ENCODE assay signal across 26 cellular contexts in genomic region chr10:59007307-59008025, GRCh38.
A peak's percentile ranks its signal among the peaks of the same experiment; 100 is the strongest.
DNase-seq lines count a peak whose midpoint lies in the region; ATAC-seq, FAIRE-seq and TF ChIP-seq lines count a peak whose summit lies in the region.
"Had no signal": no experiment of that assay in that cellular context is flagged by ENCODE, and none has a peak within 500 bp of the region (broad histone marks: within the 10 kb centered on the region; RNA-seq: fewer than 3 reads in every experiment).

No MANE protein-coding gene starts in this region.

- peak; percentile 77 for FAIRE-seq in islet of Langerhans (lab: Jason Lieb, UNC)

- intact Hi-C loops in stomach (cut with DNase I; ENCODE audit: low total_unique reads) = no loop called here

- H3K27me3 ChIP-seq in stomach = no peaks in the 10 kb centered on the region
- H3K27me3 ChIP-seq: breast epithelium, sigmoid colon had no signal

- no peak for TF ChIP-seq POLR2A in stomach (IDR thresholded peaks at IDR 0.05)

- H3K9me3 ChIP-seq in stomach = no peaks in the 10 kb centered on the region
- H3K9me3 ChIP-seq: breast epithelium, sigmoid colon had no signal

- peak; percentile 54 for DNase-seq in RPMI8226
- DNase-seq in superior temporal gyrus (ENCODE audit: extremely low spot score) = peak; percentile 39
- DNase-seq in stomach = no peak
- DNase-seq in NCI-H345 (lab: John Stamatoyannopoulos, UW) = no peak
- DNase-seq: activated CD4-positive, alpha-beta memory T cell treated with anti-CD3 and anti-CD28 coated beads for 36 hours; activated effector memory CD4-positive, alpha-beta T cell treated with anti-CD3 and anti-CD28 coated beads, Interleukin-2, amount 50 U/mL, for 16 hours; activated naive CD8-positive, alpha-beta T cell treated with anti-CD3 and anti-CD28 coated beads, Interleukin-2, amount 50 U/mL, for 24 hours; CD4-positive, alpha-beta T cell; cortex of kidney; GDM1; glutamatergic neuron; KBM-7; MM.1S; NCI-H1436 treated with DMSO at 0.1 percent for 48 hours; NCI-H2171 treated with DMSO at 0.1 percent for 48 hours; NCI-H526 treated with DMSO at 0.1 percent for 48 hours; sigmoid colon; T-helper 9 cell had no signal

- TF ChIP-seq EP300 in stomach (IDR thresholded peaks at IDR 0.05) = no peak

- H3K27ac ChIP-seq in stomach = no peak overlapping the region
- H3K27ac ChIP-seq: breast epithelium, RWPE1, sigmoid colon had no signal

- H3K4me3 ChIP-seq in stomach = no peak overlapping the region
- H3K4me3 ChIP-seq: breast epithelium, sigmoid colon had no signal

- no peaks in the 10 kb centered on the region for H3K36me3 ChIP-seq in stomach
- H3K36me3 ChIP-seq: breast epithelium, sigmoid colon had no signal

- no peak for TF ChIP-seq CTCF in stomach (IDR thresholded peaks at IDR 0.05)

- 87 to 92% (median 88%) methylated on average over 3 of the region's 3 CpGs for WGBS in stomach, 5 donors

- H3K4me1 ChIP-seq in stomach = peaks cover 0 to 6% (median 0%) of the 10 kb centered on the region in 4 donors
- H3K4me1 ChIP-seq: breast epithelium had no signal

- ATAC-seq in GM18517 (IDR thresholded peaks at IDR 0.05; ENCODE audit: unreplicated experiment) (peak; percentile 57), HG02623 (IDR thresholded peaks at IDR 0.05; ENCODE audit: unreplicated experiment) (no peak), GM21515 (IDR thresholded peaks at IDR 0.05; ENCODE audit: unreplicated experiment) (no peak)
- ATAC-seq: activated naive CD8-positive, alpha-beta T cell treated with anti-CD3 and anti-CD28 coated beads, Interleukin-2, amount 50 U/mL, for 24 hours; natural killer cell treated with Interleukin-12 subunit alpha and Interleukin-12 subunit beta and Interleukin-15 and Interleukin-18, amount 100 ng/mL, for 72 hours; SK-N-SH treated with all-trans-retinoic acid at 6 μM for 48 hours had no signal

Comparison
In these comparisons a context has a peak if more than half of its experiments do, and no peak if none do; other contexts are left out.
1. DNase-seq: peak in RPMI8226 (single experiment) and superior temporal gyrus (single experiment); none in stomach (single experiment) and NCI-H345 (single experiment).